Comparison of ENCODE assay signal across 1 cellular context in genomic region chr5:11504794-11505193, GRCh38.
TF ChIP-seq lines count a peak whose summit lies in the region.

No MANE protein-coding gene starts in this region.

TF ChIP-seq in GM23338, 12 proteins besides CTCF, POLR2A, EP300 and RAD21 (continued from another document):
- TF ChIP-seq REST (IDR thresholded peaks at IDR 0.05; ENCODE audit: unreplicated experiment): no peak
- no peak for TF ChIP-seq ETS1 (IDR thresholded peaks at IDR 0.05)
- no peak for TF ChIP-seq NANOG (IDR thresholded peaks at IDR 0.05; ENCODE audit: borderline replicate concordance)
- no peak for TF ChIP-seq JUNB (IDR thresholded peaks at IDR 0.05; ENCODE audit: unreplicated experiment)
